Comparison of ENCODE assay signal across 12 cellular contexts in the genomic region with DNA sequence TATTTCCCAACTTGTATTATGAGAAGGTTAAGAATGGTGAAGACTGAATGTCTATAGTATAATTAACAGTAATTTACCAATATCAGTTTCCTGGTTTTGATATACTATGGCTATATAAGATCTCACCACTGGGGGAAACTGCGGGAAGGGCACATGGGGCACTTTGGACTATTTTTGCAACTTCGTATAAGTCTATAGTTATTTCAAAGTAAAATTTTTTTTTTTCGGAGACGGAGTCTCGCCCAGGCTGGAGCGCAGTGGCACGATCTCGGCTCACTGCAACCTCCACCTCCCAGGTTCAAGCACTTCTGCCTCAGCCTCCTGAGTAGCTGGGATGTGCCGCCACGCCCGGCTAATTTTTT. TPM values are rescaled to one million over a fixed set of nuclear protein-coding genes. Genes with fewer than 3 reads are reported as not detected.
DNase-seq lines count a peak whose midpoint lies in the region; ATAC-seq and TF ChIP-seq lines count a peak whose summit lies in the region.
"Had no signal": no experiment of that assay in that cellular context is flagged by ENCODE, and none has a peak within 500 bp of the region (broad histone marks: within the 10 kb centered on the region; RNA-seq: fewer than 3 reads in every experiment).

No MANE protein-coding gene starts in this region.

- H3K4me2 ChIP-seq in BLaER1 treated with 17β-estradiol and CSF1 and Interleukin-3, amounts not matched to agents 10 nM and 100 nM = peak overlapping the region in 10 of 11 experiments; percentile 47 to 78 (median 62); a peak in 16 of 22 replicates

- H3K36me3 ChIP-seq in BLaER1 treated with 17β-estradiol and CSF1 and Interleukin-3, amounts not matched to agents 10 nM and 100 nM = no peaks in the 10 kb centered on the region

- peak; percentile 4 for DNase-seq in SK-MEL-5 (ENCODE audit: low read depth, low spot score)
- peak; percentile 4 to 9 for DNase-seq in erythroblast (lab: John Stamatoyannopoulos, UW)
- no peak for DNase-seq in germinal center (ENCODE audit: low spot score)
- DNase-seq in NCI-H146 (lab: John Stamatoyannopoulos, UW) = no peak
- DNase-seq: body of pancreas, nephron progenitor cell had no signal

- peak overlapping the region in 3 of 11 experiments; percentile 52 to 56 (median 55); a peak in 2 of 22 replicates for H3K27ac ChIP-seq in BLaER1 treated with 17β-estradiol and CSF1 and Interleukin-3, amounts not matched to agents 10 nM and 100 nM
- H3K27ac ChIP-seq: body of pancreas, RWPE1 had no signal

- peaks cover 12 to 21% (median 16%) of the 10 kb centered on the region in 10 experiments; a peak in 18 of 20 replicates for H3K4me1 ChIP-seq in BLaER1 treated with 17β-estradiol and CSF1 and Interleukin-3, amounts not matched to agents 10 nM and 100 nM
- H3K4me1 ChIP-seq: body of pancreas had no signal

- no peaks in the 10 kb centered on the region for H3K9me3 ChIP-seq in BLaER1 treated with 17β-estradiol and CSF1 and Interleukin-3, amounts not matched to agents 10 nM and 100 nM (replicated peaks in 1 of 11)
- H3K9me3 ChIP-seq: body of pancreas had no signal

- 0 out of 20 replicates have a peak overlapping the region, but pooled peaks of 1 of the 10 experiments have one; percentile 17 for H3K4me3 ChIP-seq in BLaER1 treated with 17β-estradiol and CSF1 and Interleukin-3, amounts not matched to agents 10 nM and 100 nM
- H3K4me3 ChIP-seq: body of pancreas had no signal

- no peak overlapping the region for H3K9ac ChIP-seq in BLaER1 treated with 17β-estradiol and CSF1 and Interleukin-3, amounts not matched to agents 10 nM and 100 nM

- no peaks in the 10 kb centered on the region for H4K20me1 ChIP-seq in BLaER1 treated with 17β-estradiol and CSF1 and Interleukin-3, amounts not matched to agents 10 nM and 100 nM

- in situ Hi-C loops in SK-MEL-5 (cut with HindIII; ENCODE audit: low pct_unique_long_range_greater_than_20kb, low sequenced_read_pairs) = no loop called here

- H3K27me3 ChIP-seq in BLaER1 treated with 17β-estradiol and CSF1 and Interleukin-3, amounts not matched to agents 10 nM and 100 nM = no peaks in the 10 kb centered on the region
- H3K27me3 ChIP-seq: body of pancreas had no signal

- peak; percentile 40 for ATAC-seq in GM19372 (IDR thresholded peaks at IDR 0.05; ENCODE audit: low read depth, unreplicated experiment)
- no peak for ATAC-seq in GM21381 (IDR thresholded peaks at IDR 0.05; ENCODE audit: unreplicated experiment)
- ATAC-seq in HG02798 (IDR thresholded peaks at IDR 0.05; ENCODE audit: poor library complexity, unreplicated experiment) = no peak
- ATAC-seq: body of pancreas had no signal

- TF ChIP-seq POLR2A in erythroblast (IDR thresholded peaks at IDR 0.05; ENCODE audit: low read length) = no peak

RNA-seq across cellular contexts. Expression of a gene that starts 46.1 kb away (rescaled TPM):
- total RNA-seq in SK-MEL-5 (2014; rRNA removed; shearing (Covaris generic)) = 0.11 and 2.4 TPM in 2 replicates
- polyA plus RNA-seq in SK-MEL-5 (2015; cell fraction: cytosol; rRNA removed) = 0.07 and 0.14 TPM in 2 replicates
- 0.14 TPM in 1 of 2 replicates, not detected in the other for polyA plus RNA-seq in SK-MEL-5 (2015; cell fraction: nucleus; rRNA removed)
- total RNA-seq: epithelial cell of proximal tubule had no signal

RNA-seq across cellular contexts. Expression of a gene that starts 46.2 kb away (rescaled TPM):
- 38.6 and 52.6 TPM in 2 replicates for total RNA-seq in SK-MEL-5 (2014; rRNA removed; shearing (Covaris generic))
- polyA plus RNA-seq in SK-MEL-5 (2015; cell fraction: cytosol; rRNA removed) = 45.4 and 51.3 TPM in 2 replicates
- polyA plus RNA-seq in SK-MEL-5 (2015; cell fraction: nucleus; rRNA removed) = 16.4 and 27.4 TPM in 2 replicates

Comparison
In these comparisons a context has a peak if more than half of its experiments do, and no peak if none do; other contexts are left out.
1. DNase-seq: peak in SK-MEL-5 (single experiment) and erythroblast (2 of 2); none in germinal center (single experiment) and NCI-H146 (single experiment).